1 cellular context compared by ENCODE assay signal in genomic region chr1:230861489-230861888, GRCh38.
TF ChIP-seq lines count a peak whose summit lies in the region.

No MANE protein-coding gene starts in this region.

TF ChIP-seq in HCT116, 20 proteins besides CTCF, POLR2A, EP300 and RAD21 (continued from another document):
- TF ChIP-seq, protein P1, sequence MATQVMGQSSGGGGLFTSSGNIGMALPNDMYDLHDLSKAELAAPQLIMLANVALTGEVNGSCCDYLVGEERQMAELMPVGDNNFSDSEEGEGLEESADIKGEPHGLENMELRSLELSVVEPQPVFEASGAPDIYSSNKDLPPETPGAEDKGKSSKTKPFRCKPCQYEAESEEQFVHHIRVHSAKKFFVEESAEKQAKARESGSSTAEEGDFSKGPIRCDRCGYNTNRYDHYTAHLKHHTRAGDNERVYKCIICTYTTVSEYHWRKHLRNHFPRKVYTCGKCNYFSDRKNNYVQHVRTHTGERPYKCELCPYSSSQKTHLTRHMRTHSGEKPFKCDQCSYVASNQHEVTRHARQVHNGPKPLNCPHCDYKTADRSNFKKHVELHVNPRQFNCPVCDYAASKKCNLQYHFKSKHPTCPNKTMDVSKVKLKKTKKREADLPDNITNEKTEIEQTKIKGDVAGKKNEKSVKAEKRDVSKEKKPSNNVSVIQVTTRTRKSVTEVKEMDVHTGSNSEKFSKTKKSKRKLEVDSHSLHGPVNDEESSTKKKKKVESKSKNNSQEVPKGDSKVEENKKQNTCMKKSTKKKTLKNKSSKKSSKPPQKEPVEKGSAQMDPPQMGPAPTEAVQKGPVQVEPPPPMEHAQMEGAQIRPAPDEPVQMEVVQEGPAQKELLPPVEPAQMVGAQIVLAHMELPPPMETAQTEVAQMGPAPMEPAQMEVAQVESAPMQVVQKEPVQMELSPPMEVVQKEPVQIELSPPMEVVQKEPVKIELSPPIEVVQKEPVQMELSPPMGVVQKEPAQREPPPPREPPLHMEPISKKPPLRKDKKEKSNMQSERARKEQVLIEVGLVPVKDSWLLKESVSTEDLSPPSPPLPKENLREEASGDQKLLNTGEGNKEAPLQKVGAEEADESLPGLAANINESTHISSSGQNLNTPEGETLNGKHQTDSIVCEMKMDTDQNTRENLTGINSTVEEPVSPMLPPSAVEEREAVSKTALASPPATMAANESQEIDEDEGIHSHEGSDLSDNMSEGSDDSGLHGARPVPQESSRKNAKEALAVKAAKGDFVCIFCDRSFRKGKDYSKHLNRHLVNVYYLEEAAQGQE (IDR thresholded peaks at IDR 0.05; ENCODE audit: low read depth) = no peak
TF ChIP-seq in HCT116: peak in this region for 0.
